In genomic region chr1:171666114-171666769, GRCh38 we compare ENCODE assay signal across 18 cellular contexts. TPM values are rescaled to one million over a fixed set of nuclear protein-coding genes. Genes with fewer than 3 reads are reported as not detected.
DNase-seq lines count a peak whose midpoint lies in the region; ATAC-seq and TF ChIP-seq lines count a peak whose summit lies in the region.
"Had no signal": no experiment of that assay in that cellular context is flagged by ENCODE, and none has a peak within 500 bp of the region (broad histone marks: within the 10 kb centered on the region; RNA-seq: fewer than 3 reads in every experiment).

No MANE protein-coding gene starts in this region.

- H3K27me3 ChIP-seq in sigmoid colon = no peaks in the 10 kb centered on the region

- H3K4me1 Mint-ChIP-seq in stimulated activated effector memory CD8-positive, alpha-beta T cell treated with anti-CD3 and anti-CD28 coated beads, Interleukin-12 subunit alpha, Interleukin-12 subunit beta, amount 100 ng/mL, for 72 hours = no peaks in the 10 kb centered on the region
- H3K4me1 Mint-ChIP-seq: CD14-positive monocyte had no signal

- DNase-seq in NCI-H82 (lab: John Stamatoyannopoulos, UW) = peak; percentile 18
- DNase-seq in NCI-H82 treated with DMSO at 0.1 percent for 48 hours (lab: John Stamatoyannopoulos, UW; ENCODE audit: unreplicated experiment) = no peak
- peak; percentile 67 for DNase-seq in cerebellum (ENCODE audit: low spot score)
- DNase-seq in left cardiac atrium = no peak
- peak; percentile 73 for DNase-seq in sigmoid colon
- no peak for DNase-seq in foreskin fibroblast
- DNase-seq in stimulated activated effector memory CD8-positive, alpha-beta T cell treated with anti-CD3 and anti-CD28 coated beads, Interleukin-12 subunit alpha, Interleukin-12 subunit beta, amount 100 ng/mL, for 72 hours (ENCODE audit: low spot score in 2 of 2) = no peak
- DNase-seq: CD8-positive, alpha-beta T cell; COR-L47; DND-41; GF-D8 had no signal

- no peaks in the 10 kb centered on the region for H3K9me3 Mint-ChIP-seq in stimulated activated effector memory CD8-positive, alpha-beta T cell treated with anti-CD3 and anti-CD28 coated beads, Interleukin-12 subunit alpha, Interleukin-12 subunit beta, amount 100 ng/mL, for 72 hours
- H3K9me3 Mint-ChIP-seq: CD8-positive, alpha-beta T cell had no signal

- no peaks in the 10 kb centered on the region for H3K36me3 ChIP-seq in sigmoid colon

- 78 to 81% methylated on average over 4 of the region's 4 CpGs for WGBS in sigmoid colon, 2 donors

- H3K27ac ChIP-seq in sigmoid colon = peak overlapping the region in 2 of 4 donors; percentile 66 to 85
- H3K27ac ChIP-seq: 22Rv1 had no signal

- no peak overlapping the region for H3K4me3 Mint-ChIP-seq in stimulated activated effector memory CD8-positive, alpha-beta T cell treated with anti-CD3 and anti-CD28 coated beads, Interleukin-12 subunit alpha, Interleukin-12 subunit beta, amount 100 ng/mL, for 72 hours
- H3K4me3 Mint-ChIP-seq: CD14-positive monocyte; CD8-positive, alpha-beta T cell had no signal

- peaks cover 0 to 44% (median 31%) of the 10 kb centered on the region in 4 donors for H3K4me1 ChIP-seq in sigmoid colon

- no peak for TF ChIP-seq POLR2A in sigmoid colon (IDR thresholded peaks at IDR 0.05)

- TF ChIP-seq EP300 in sigmoid colon (IDR thresholded peaks at IDR 0.05) = peak in 3 of 4 donors; percentile 47 to 74 (median 62)

- no peaks in the 10 kb centered on the region for H3K9me3 ChIP-seq in sigmoid colon

- H3K36me3 Mint-ChIP-seq in stimulated activated effector memory CD8-positive, alpha-beta T cell treated with anti-CD3 and anti-CD28 coated beads, Interleukin-12 subunit alpha, Interleukin-12 subunit beta, amount 100 ng/mL, for 72 hours = no peaks in the 10 kb centered on the region
- H3K36me3 Mint-ChIP-seq: CD14-positive monocyte; CD8-positive, alpha-beta T cell had no signal

- intact Hi-C loops in left cardiac atrium (cut with DNase I) = no loop called here
- intact Hi-C loops in sigmoid colon (cut with DNase I) = loop anchor here (2.0 kb wide), 1 partner anchor 19 kb away; no protein-coding TSS in a partner anchor

- H3K27ac Mint-ChIP-seq in stimulated activated effector memory CD8-positive, alpha-beta T cell treated with anti-CD3 and anti-CD28 coated beads, Interleukin-12 subunit alpha, Interleukin-12 subunit beta, amount 100 ng/mL, for 72 hours = no peak overlapping the region
- H3K27ac Mint-ChIP-seq: CD14-positive monocyte; CD8-positive, alpha-beta T cell had no signal

- ATAC-seq in left cardiac atrium (peak; percentile 76 to 79), HG02884 (IDR thresholded peaks at IDR 0.05; ENCODE audit: unreplicated experiment) (no peak)
- no peak for ATAC-seq in stimulated activated effector memory CD8-positive, alpha-beta T cell treated with anti-CD3 and anti-CD28 coated beads, Interleukin-12 subunit alpha, Interleukin-12 subunit beta, amount 100 ng/mL, for 72 hours
- ATAC-seq: CD8-positive, alpha-beta T cell; HCT116; HepG2 had no signal

- TF ChIP-seq CTCF in sigmoid colon (IDR thresholded peaks at IDR 0.05) (no peak), foreskin fibroblast (IDR thresholded peaks at IDR 0.05; ENCODE audit: low read depth, low read length) (no peak)

- H3K4me3 ChIP-seq in sigmoid colon (no peak overlapping the region), foreskin fibroblast (ENCODE audit: low read depth in 1 of 2, low read length in 2 of 2) (no peak overlapping the region)

RNA-seq across cellular contexts. Expression of gene MYOC, which starts 13.8 kb away (rescaled TPM):
- total RNA-seq in cerebellum (0.27 TPM), left cardiac atrium (10 to 100 TPM in 1 of 2 donors, 1 to 10 TPM in 1; 7.4 to 10.9 TPM), sigmoid colon (10 to 100 TPM in 2 of 4 donors, 1 to 10 TPM in 2; 6.5 to 31.0 (median 9.5) TPM)
- 1 to 10 TPM in 1 of 3 donors, under 1 TPM in 1, not detected in 1; 0.50 to 1.2 TPM for polyA plus RNA-seq in sigmoid colon
- total RNA-seq: A673; CD8-positive, alpha-beta T cell; HepG2 had no signal
- polyA plus RNA-seq: CD14-positive monocyte, HepG2 had no signal

RNA-seq across cellular contexts. Expression of gene MYOCOS, which starts 44.2 kb away (rescaled TPM):
- not detected for total RNA-seq in cerebellum
- total RNA-seq in left cardiac atrium = not detected
- not detected for total RNA-seq in sigmoid colon
- polyA plus RNA-seq in sigmoid colon = not detected
- total RNA-seq: CD8-positive, alpha-beta T cell; HepG2 had no signal
- polyA plus RNA-seq: BJ, CD14-positive monocyte, HepG2 had no signal

Comparison
In these comparisons a context has a peak if more than half of its experiments do, and no peak if none do; other contexts are left out.
1. DNase-seq: peak in NCI-H82 (single experiment), cerebellum (single experiment) and sigmoid colon (single experiment); none in NCI-H82 treated with DMSO at 0.1 percent for 48 hours (single experiment), left cardiac atrium (single experiment), foreskin fibroblast (0 of 2) and stimulated activated effector memory CD8-positive, alpha-beta T cell treated with anti-CD3 and anti-CD28 coated beads, Interleukin-12 subunit alpha, Interleukin-12 subunit beta, amount 100 ng/mL, for 72 hours (0 of 2).
2. ATAC-seq: peak in left cardiac atrium (2 of 2); none in HG02884 (single experiment) and stimulated activated effector memory CD8-positive, alpha-beta T cell treated with anti-CD3 and anti-CD28 coated beads, Interleukin-12 subunit alpha, Interleukin-12 subunit beta, amount 100 ng/mL, for 72 hours (single experiment).